Comparison of ENCODE assay signal across 16 cellular contexts in the genomic region with DNA sequence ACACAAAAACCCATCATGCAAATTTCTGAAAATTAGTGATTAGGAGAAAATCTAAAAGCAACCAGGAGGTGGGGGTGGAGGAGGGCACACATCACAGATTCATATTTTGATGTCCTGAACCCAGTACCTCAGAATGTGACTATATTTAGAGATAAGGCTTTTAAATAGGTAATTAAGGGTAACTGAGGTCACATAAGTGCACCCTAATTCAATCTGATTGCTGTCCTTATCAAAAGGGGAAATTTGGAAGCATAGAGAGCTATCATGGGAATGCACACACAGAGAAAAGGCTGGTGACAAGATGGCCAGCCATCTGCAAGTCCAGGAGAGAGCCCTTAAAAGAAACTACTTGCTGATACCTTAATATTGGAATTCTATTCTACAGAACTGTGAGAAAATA.
"Had no signal": no experiment of that assay in that cellular context is flagged by ENCODE, and none has a peak within 500 bp of the region (broad histone marks: within the 10 kb centered on the region; RNA-seq: fewer than 3 reads in every experiment).

No MANE protein-coding gene starts in this region.

- DNase-seq: Karpas-422, KG1, MM.1S, NCI-H1092 treated with DMSO at 0.1 percent for 48 hours, NCI-H1436 treated with DMSO at 0.1 percent for 48 hours, NCI-H1694, NCI-H187 treated with DMSO at 0.1 percent for 48 hours, NCI-H2029 treated with DMSO at 0.1 percent for 48 hours, NCI-H2171 treated with DMSO at 0.1 percent for 48 hours, NCI-H345, NCI-H524, NCI-H526 treated with DMSO at 0.1 percent for 48 hours, NCI-H774, SHP77, SW 1271, T-cell had no signal

- H3K27ac Mint-ChIP-seq: T-cell had no signal

- H3K4me3 Mint-ChIP-seq: T-cell had no signal

- H3K4me1 Mint-ChIP-seq: T-cell had no signal

- ATAC-seq: T-cell had no signal

- H3K36me3 Mint-ChIP-seq: T-cell had no signal

- H3K9me3 Mint-ChIP-seq: T-cell had no signal
